In genomic region chrX:39705299-39705698, GRCh38 we compare ENCODE assay signal across 8 cellular contexts.
DNase-seq lines count a peak whose midpoint lies in the region; ATAC-seq and TF ChIP-seq lines count a peak whose summit lies in the region.

No MANE protein-coding gene starts in this region.

- peak; percentile 68 to 82 for TF ChIP-seq RAD21 in liver (IDR thresholded peaks at IDR 0.05)

- WGBS in liver, result 7% methylated on average over 2 of the region's 2 CpGs

- DNase-seq in DMS79 (lab: John Stamatoyannopoulos, UW) (peak; percentile 50), MV-4-11 (lab: John Stamatoyannopoulos, UW) (peak; percentile 45), brain pericyte (ENCODE audit: low read depth, low spot score) (peak; percentile 18), retina (no peak)
- no peak for DNase-seq in stimulated activated CD4-positive, alpha-beta T cell treated with anti-CD3 and anti-CD28 coated beads, Interleukin-4, amount 100 ng/mL, for 24 hours

- peaks cover 0 to 2% (median 0%) of the 10 kb centered on the region in 4 donors for H3K9me3 ChIP-seq in liver (ENCODE audit: control insufficient read depth in 4 of 4, low read length in 3 of 4)

- no peak overlapping the region for H3K4me3 ChIP-seq in liver (ENCODE audit: low read depth in 1 of 3, low read length in 3 of 3)

- no peaks in the 10 kb centered on the region for H3K36me3 ChIP-seq in liver (ENCODE audit: control insufficient read depth in 4 of 4, insufficient read depth in 3 of 4, low read depth in 1 of 4, low read length in 3 of 4)

- H3K9ac ChIP-seq in liver (ENCODE audit: low read depth in 1 of 2, low read length in 2 of 2), result no peak overlapping the region

- H3K4me1 ChIP-seq in liver (ENCODE audit: control insufficient read depth in 4 of 4, insufficient read depth in 4 of 4, low read length in 3 of 4), result peaks cover 0 to 8% (median 4%) of the 10 kb centered on the region in 4 donors

- ATAC-seq in HG03342 (IDR thresholded peaks at IDR 0.05; ENCODE audit: unreplicated experiment) (no peak), GM18498 (IDR thresholded peaks at IDR 0.05; ENCODE audit: unreplicated experiment) (no peak)

- peak; percentile 62 for TF ChIP-seq CTCF in liver (IDR thresholded peaks at IDR 0.05; ENCODE audit: low read depth, low read length, missing input control)

- H3K27ac ChIP-seq in liver (ENCODE audit: low read depth in 1 of 2, low read length in 2 of 2), result peak overlapping the region in 1 of 2 donors; percentile 64

- H3K27me3 ChIP-seq in liver (ENCODE audit: control insufficient read depth in 4 of 4, insufficient read depth in 4 of 4, low read length in 3 of 4), result no peaks in the 10 kb centered on the region

TF ChIP-seq in liver, 16 proteins besides CTCF, POLR2A, EP300 and RAD21:
- TF ChIP-seq MAX (IDR thresholded peaks at IDR 0.05) (peak; percentile 30), FOXA2 (IDR thresholded peaks at IDR 0.05) (no peak), FOXA1 (IDR thresholded peaks at IDR 0.05) (no peak), EGR1 (IDR thresholded peaks at IDR 0.05; ENCODE audit: low read depth in 2 of 2) (no peak), ATF3 (IDR thresholded peaks at IDR 0.05) (no peak), HNF4A (conservative IDR thresholded peaks at IDR 0.05) (peak; percentile 47 to 70), YY1 (IDR thresholded peaks at IDR 0.05) (no peak), HNF4G (IDR thresholded peaks at IDR 0.05) (no peak), JUND (IDR thresholded peaks at IDR 0.05) (peak; percentile 87 to 93), REST (IDR thresholded peaks at IDR 0.05) (peak; percentile 14), SP1 (IDR thresholded peaks at IDR 0.05) (peak; percentile 42), TAF1 (conservative IDR thresholded peaks at IDR 0.05) (no peak), GABPA (IDR thresholded peaks at IDR 0.05 in 1 of 2, conservative IDR thresholded peaks at IDR 0.05 in 1 of 2) (no peak), ZBTB33 (IDR thresholded peaks at IDR 0.05) (no peak), NR2F2 (IDR thresholded peaks at IDR 0.05) (no peak), RXRA (IDR thresholded peaks at IDR 0.05) (peak; percentile 63 to 68)

Comparison
In these comparisons a context has a peak if more than half of its experiments do, and no peak if none do; other contexts are left out.
1. DNase-seq: peak in DMS79 (single experiment), MV-4-11 (single experiment) and brain pericyte (single experiment); none in retina (single experiment) and stimulated activated CD4-positive, alpha-beta T cell treated with anti-CD3 and anti-CD28 coated beads, Interleukin-4, amount 100 ng/mL, for 24 hours (single experiment).